In genomic region chr14:29735459-29735858, GRCh38 we compare ENCODE assay signal across 1 cellular context.
A peak's percentile ranks its signal among the peaks of the same experiment; 100 is the strongest.
TF ChIP-seq lines count a peak whose summit lies in the region.

No MANE protein-coding gene starts in this region.

TF ChIP-seq in HEK293, 187 proteins besides CTCF, POLR2A, EP300 and RAD21 (continued from another document and continues in another):
- TF ChIP-seq INSM2 (tag by site-specific recombination; IDR thresholded peaks at IDR 0.05) (no peak), ZNF529 (tag by site-specific recombination; IDR thresholded peaks at IDR 0.05; ENCODE audit: insufficient replicate concordance) (no peak), ZNF211 (tag by site-specific recombination; IDR thresholded peaks at IDR 0.05; ENCODE audit: low read depth) (no peak), ZBTB21 (tag by site-specific recombination; IDR thresholded peaks at IDR 0.05) (no peak), ZNF223 (tag by site-specific recombination; IDR thresholded peaks at IDR 0.05) (no peak), ZNF19 (tag by site-specific recombination; IDR thresholded peaks at IDR 0.05; ENCODE audit: low read depth) (no peak), ZNF266 (tag by site-specific recombination; IDR thresholded peaks at IDR 0.05; ENCODE audit: low read depth) (no peak), BCL11B (tag by site-specific recombination; IDR thresholded peaks at IDR 0.05; ENCODE audit: low read depth) (no peak), ZNF155 (tag by site-specific recombination; IDR thresholded peaks at IDR 0.05) (no peak), ZNF530 (tag by site-specific recombination; IDR thresholded peaks at IDR 0.05; ENCODE audit: low read depth) (no peak), ZNF404 (tag by site-specific recombination; IDR thresholded peaks at IDR 0.05) (no peak), ZBTB17 (tag by site-specific recombination; IDR thresholded peaks at IDR 0.05) (no peak), ZNF366 (tag by site-specific recombination; conservative IDR thresholded peaks at IDR 0.05) (no peak), ZNF433 (tag by site-specific recombination; IDR thresholded peaks at IDR 0.05; ENCODE audit: low read depth) (no peak), ZSCAN4 (tag by site-specific recombination; IDR thresholded peaks at IDR 0.05) (no peak), ZSCAN30 (tag by site-specific recombination; IDR thresholded peaks at IDR 0.05) (no peak), BCL11A (tag by site-specific recombination; IDR thresholded peaks at IDR 0.05; ENCODE audit: low read depth) (no peak), ZNF76 (tag by site-specific recombination; IDR thresholded peaks at IDR 0.05; ENCODE audit: borderline replicate concordance, low read depth) (no peak), ZNF24 (tag by site-specific recombination; IDR thresholded peaks at IDR 0.05) (no peak), ZNF571 (tag by site-specific recombination; IDR thresholded peaks at IDR 0.05) (no peak), ZNF10 (tag by site-specific recombination; IDR thresholded peaks at IDR 0.05) (no peak), ZNF132 (tag by site-specific recombination; IDR thresholded peaks at IDR 0.05; ENCODE audit: borderline replicate concordance) (no peak), ZNF274 (IDR thresholded peaks at IDR 0.05; ENCODE audit: low read length) (no peak), ZNF274 (tag by site-specific recombination; IDR thresholded peaks at IDR 0.05; ENCODE audit: borderline replicate concordance) (no peak), PBX3 (CRISPR knock-in tag; IDR thresholded peaks at IDR 0.05) (no peak), SCRT2 (tag by site-specific recombination; IDR thresholded peaks at IDR 0.05) (no peak), ZNF184 (tag by site-specific recombination; IDR thresholded peaks at IDR 0.05) (0 out of 2 replicates have a peak, but pooled peaks have one; percentile 53), ZNF398 (tag by site-specific recombination; IDR thresholded peaks at IDR 0.05) (peak; percentile 67), ZNF623 (tag by site-specific recombination; IDR thresholded peaks at IDR 0.05) (no peak), ZFP3 (tag by site-specific recombination; IDR thresholded peaks at IDR 0.05; ENCODE audit: low read depth) (no peak), ZNF645 (tag by site-specific recombination; IDR thresholded peaks at IDR 0.05) (no peak), ZNF133 (tag by site-specific recombination; IDR thresholded peaks at IDR 0.05) (no peak), WT1 (tag by site-specific recombination; IDR thresholded peaks at IDR 0.05) (no peak), ZBTB10 (tag by site-specific recombination; IDR thresholded peaks at IDR 0.05) (no peak), KLF7 (tag by site-specific recombination; IDR thresholded peaks at IDR 0.05; ENCODE audit: borderline replicate concordance) (no peak), IKZF3 (tag by site-specific recombination; IDR thresholded peaks at IDR 0.05) (0 out of 2 replicates have a peak, but pooled peaks have one; percentile 12), ZNF146 (tag by site-specific recombination; IDR thresholded peaks at IDR 0.05) (no peak), ZNF514 (tag by site-specific recombination; IDR thresholded peaks at IDR 0.05) (no peak), ATF2 (tag by site-specific recombination; IDR thresholded peaks at IDR 0.05; ENCODE audit: low read depth) (0 out of 2 replicates have a peak, but pooled peaks have one; percentile 28)
- TF ChIP-seq, protein P1, sequence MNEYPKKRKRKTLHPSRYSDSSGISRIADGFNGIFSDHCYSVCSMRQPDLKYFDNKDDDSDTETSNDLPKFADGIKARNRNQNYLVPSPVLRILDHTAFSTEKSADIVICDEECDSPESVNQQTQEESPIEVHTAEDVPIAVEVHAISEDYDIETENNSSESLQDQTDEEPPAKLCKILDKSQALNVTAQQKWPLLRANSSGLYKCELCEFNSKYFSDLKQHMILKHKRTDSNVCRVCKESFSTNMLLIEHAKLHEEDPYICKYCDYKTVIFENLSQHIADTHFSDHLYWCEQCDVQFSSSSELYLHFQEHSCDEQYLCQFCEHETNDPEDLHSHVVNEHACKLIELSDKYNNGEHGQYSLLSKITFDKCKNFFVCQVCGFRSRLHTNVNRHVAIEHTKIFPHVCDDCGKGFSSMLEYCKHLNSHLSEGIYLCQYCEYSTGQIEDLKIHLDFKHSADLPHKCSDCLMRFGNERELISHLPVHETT (tag by site-specific recombination; IDR thresholded peaks at IDR 0.05): no peak
- TF ChIP-seq, protein P2, sequence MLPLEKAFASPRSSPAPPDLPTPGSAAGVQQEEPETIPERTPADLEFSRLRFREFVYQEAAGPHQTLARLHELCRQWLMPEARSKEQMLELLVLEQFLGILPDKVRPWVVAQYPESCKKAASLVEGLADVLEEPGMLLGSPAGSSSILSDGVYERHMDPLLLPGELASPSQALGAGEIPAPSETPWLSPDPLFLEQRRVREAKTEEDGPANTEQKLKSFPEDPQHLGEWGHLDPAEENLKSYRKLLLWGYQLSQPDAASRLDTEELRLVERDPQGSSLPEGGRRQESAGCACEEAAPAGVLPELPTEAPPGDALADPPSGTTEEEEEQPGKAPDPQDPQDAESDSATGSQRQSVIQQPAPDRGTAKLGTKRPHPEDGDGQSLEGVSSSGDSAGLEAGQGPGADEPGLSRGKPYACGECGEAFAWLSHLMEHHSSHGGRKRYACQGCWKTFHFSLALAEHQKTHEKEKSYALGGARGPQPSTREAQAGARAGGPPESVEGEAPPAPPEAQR (tag by site-specific recombination; IDR thresholded peaks at IDR 0.05): no peak
- TF ChIP-seq, protein P3, sequence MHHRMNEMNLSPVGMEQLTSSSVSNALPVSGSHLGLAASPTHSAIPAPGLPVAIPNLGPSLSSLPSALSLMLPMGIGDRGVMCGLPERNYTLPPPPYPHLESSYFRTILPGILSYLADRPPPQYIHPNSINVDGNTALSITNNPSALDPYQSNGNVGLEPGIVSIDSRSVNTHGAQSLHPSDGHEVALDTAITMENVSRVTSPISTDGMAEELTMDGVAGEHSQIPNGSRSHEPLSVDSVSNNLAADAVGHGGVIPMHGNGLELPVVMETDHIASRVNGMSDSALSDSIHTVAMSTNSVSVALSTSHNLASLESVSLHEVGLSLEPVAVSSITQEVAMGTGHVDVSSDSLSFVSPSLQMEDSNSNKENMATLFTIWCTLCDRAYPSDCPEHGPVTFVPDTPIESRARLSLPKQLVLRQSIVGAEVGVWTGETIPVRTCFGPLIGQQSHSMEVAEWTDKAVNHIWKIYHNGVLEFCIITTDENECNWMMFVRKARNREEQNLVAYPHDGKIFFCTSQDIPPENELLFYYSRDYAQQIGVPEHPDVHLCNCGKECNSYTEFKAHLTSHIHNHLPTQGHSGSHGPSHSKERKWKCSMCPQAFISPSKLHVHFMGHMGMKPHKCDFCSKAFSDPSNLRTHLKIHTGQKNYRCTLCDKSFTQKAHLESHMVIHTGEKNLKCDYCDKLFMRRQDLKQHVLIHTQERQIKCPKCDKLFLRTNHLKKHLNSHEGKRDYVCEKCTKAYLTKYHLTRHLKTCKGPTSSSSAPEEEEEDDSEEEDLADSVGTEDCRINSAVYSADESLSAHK (tag by site-specific recombination; IDR thresholded peaks at IDR 0.05): no peak
- TF ChIP-seq, protein P4, sequence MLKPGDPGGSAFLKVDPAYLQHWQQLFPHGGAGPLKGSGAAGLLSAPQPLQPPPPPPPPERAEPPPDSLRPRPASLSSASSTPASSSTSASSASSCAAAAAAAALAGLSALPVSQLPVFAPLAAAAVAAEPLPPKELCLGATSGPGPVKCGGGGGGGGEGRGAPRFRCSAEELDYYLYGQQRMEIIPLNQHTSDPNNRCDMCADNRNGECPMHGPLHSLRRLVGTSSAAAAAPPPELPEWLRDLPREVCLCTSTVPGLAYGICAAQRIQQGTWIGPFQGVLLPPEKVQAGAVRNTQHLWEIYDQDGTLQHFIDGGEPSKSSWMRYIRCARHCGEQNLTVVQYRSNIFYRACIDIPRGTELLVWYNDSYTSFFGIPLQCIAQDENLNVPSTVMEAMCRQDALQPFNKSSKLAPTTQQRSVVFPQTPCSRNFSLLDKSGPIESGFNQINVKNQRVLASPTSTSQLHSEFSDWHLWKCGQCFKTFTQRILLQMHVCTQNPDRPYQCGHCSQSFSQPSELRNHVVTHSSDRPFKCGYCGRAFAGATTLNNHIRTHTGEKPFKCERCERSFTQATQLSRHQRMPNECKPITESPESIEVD (tag by site-specific recombination; IDR thresholded peaks at IDR 0.05): no peak
